ENCODE assay signal across 1 cellular context in the genomic region with DNA sequence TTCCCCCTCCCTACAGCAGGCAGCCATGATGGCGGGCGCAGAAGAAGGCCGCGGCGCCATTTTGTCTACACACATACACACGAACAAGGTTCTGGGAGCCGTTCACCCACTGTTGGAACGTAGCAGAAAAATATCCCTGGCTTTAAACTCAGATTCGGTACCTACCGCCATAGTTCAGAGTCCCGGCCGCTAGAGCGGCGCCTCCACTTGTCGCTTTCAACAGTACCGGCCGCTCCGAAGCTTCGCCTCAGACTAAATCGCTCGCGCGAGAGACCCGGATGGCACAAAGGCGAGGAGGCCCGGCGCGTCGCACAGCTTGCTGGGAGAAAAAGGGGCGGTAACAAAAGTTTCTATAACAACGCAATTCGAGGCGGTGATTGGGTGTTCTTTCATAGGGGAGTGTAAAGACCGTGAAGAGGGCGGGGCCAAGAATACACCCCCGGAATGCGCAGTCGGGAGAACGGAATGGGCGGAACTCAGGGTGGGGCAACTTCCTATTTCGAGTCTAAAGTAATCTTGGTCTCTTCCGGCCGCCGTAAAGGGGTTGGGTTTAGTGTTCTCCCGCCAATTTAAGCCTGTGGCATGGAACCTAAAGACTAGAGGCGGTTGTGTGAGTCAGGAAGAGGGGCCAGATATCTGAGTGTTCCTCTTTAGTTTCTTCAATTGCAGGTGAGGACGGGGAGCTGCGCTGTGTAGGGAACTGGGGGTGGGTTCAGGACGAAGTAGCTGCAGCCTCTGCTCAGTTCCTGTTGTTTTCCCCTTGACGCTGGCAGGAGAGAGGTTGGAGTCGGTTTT.
TF ChIP-seq lines count a peak whose summit lies in the region.

A gene with protein sequence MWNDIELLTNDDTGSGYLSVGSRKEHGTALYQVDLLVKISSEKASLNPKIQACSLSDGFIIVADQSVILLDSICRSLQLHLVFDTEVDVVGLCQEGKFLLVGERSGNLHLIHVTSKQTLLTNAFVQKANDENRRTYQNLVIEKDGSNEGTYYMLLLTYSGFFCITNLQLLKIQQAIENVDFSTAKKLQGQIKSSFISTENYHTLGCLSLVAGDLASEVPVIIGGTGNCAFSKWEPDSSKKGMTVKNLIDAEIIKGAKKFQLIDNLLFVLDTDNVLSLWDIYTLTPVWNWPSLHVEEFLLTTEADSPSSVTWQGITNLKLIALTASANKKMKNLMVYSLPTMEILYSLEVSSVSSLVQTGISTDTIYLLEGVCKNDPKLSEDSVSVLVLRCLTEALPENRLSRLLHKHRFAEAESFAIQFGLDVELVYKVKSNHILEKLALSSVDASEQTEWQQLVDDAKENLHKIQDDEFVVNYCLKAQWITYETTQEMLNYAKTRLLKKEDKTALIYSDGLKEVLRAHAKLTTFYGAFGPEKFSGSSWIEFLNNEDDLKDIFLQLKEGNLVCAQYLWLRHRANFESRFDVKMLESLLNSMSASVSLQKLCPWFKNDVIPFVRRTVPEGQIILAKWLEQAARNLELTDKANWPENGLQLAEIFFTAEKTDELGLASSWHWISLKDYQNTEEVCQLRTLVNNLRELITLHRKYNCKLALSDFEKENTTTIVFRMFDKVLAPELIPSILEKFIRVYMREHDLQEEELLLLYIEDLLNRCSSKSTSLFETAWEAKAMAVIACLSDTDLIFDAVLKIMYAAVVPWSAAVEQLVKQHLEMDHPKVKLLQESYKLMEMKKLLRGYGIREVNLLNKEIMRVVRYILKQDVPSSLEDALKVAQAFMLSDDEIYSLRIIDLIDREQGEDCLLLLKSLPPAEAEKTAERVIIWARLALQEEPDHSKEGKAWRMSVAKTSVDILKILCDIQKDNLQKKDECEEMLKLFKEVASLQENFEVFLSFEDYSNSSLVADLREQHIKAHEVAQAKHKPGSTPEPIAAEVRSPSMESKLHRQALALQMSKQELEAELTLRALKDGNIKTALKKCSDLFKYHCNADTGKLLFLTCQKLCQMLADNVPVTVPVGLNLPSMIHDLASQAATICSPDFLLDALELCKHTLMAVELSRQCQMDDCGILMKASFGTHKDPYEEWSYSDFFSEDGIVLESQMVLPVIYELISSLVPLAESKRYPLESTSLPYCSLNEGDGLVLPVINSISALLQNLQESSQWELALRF (N-terminal part only) (plus strand): TSS at position 567 of the 795 bp plus-strand sequence. CDS start 2,815 bp downstream, outside the sequence.
A gene with protein sequence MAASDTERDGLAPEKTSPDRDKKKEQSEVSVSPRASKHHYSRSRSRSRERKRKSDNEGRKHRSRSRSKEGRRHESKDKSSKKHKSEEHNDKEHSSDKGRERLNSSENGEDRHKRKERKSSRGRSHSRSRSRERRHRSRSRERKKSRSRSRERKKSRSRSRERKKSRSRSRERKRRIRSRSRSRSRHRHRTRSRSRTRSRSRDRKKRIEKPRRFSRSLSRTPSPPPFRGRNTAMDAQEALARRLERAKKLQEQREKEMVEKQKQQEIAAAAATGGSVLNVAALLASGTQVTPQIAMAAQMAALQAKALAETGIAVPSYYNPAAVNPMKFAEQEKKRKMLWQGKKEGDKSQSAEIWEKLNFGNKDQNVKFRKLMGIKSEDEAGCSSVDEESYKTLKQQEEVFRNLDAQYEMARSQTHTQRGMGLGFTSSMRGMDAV (minus strand): TSS at position 254 of the 795 bp plus-strand sequence. CDS start 83 bp downstream, at position 171.

TF ChIP-seq in K562, 482 proteins besides CTCF, POLR2A, EP300 and RAD21 (continues in another document):
- TF ChIP-seq MTF1 (CRISPR knock-in tag; IDR thresholded peaks at IDR 0.05; ENCODE audit: borderline replicate concordance), result no peak
- TF ChIP-seq XRCC3 (IDR thresholded peaks at IDR 0.05), result no peak
- TF ChIP-seq, protein P1, sequence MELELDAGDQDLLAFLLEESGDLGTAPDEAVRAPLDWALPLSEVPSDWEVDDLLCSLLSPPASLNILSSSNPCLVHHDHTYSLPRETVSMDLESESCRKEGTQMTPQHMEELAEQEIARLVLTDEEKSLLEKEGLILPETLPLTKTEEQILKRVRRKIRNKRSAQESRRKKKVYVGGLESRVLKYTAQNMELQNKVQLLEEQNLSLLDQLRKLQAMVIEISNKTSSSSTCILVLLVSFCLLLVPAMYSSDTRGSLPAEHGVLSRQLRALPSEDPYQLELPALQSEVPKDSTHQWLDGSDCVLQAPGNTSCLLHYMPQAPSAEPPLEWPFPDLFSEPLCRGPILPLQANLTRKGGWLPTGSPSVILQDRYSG (tag; conservative IDR thresholded peaks at IDR 0.05; ENCODE audit: low read depth), result no peak
- peak; percentile 52; the same call in 1 of the 2 replicates for TF ChIP-seq ZC3H11A (IDR thresholded peaks at IDR 0.05; ENCODE audit: low read depth, low read length)
- TF ChIP-seq ZKSCAN1 (IDR thresholded peaks at IDR 0.05; ENCODE audit: low read depth, low read length), result 0 out of 2 replicates have a peak, but pooled peaks have one; percentile 37
- peak; percentile 40; the same call in 1 of the 2 replicates for TF ChIP-seq FOSL1 (tag; conservative IDR thresholded peaks at IDR 0.05)
- TF ChIP-seq PHTF2 (CRISPR knock-in tag; IDR thresholded peaks at IDR 0.05), result no peak
- TF ChIP-seq PYGO2 (tag; IDR thresholded peaks at IDR 0.05), result no peak
- 0 out of 2 replicates have a peak, but pooled peaks have one; percentile 3 for TF ChIP-seq MAFF (IDR thresholded peaks at IDR 0.05; ENCODE audit: low read length)
- TF ChIP-seq ERF (CRISPR knock-in tag; IDR thresholded peaks at IDR 0.05), result no peak
- TF ChIP-seq DPF2 (IDR thresholded peaks at IDR 0.05), result peak; percentile 39; the same call in 1 of the 2 replicates
- TF ChIP-seq TARDBP (IDR thresholded peaks at IDR 0.05), result no peak; the same call in 1 of the 2 replicates
- TF ChIP-seq ZBTB7A (IDR thresholded peaks at IDR 0.05; ENCODE audit: borderline replicate concordance, control insufficient read depth, low read depth, low read length), result peak; percentile 36; the same call in 1 of the 2 replicates
- no peak for TF ChIP-seq ZNF551 (CRISPR knock-in tag; IDR thresholded peaks at IDR 0.05)
- TF ChIP-seq CBX8 (IDR thresholded peaks at IDR 0.05; ENCODE audit: borderline replicate concordance, extremely low read depth, low read depth, low read length, poor library complexity, severe bottlenecking), result no peak
- no peak for TF ChIP-seq RBM15 (IDR thresholded peaks at IDR 0.05; ENCODE audit: insufficient read depth, low read length)
- no peak for TF ChIP-seq MCM7 (IDR thresholded peaks at IDR 0.05)
- no peak for TF ChIP-seq ZNF24 (IDR thresholded peaks at IDR 0.05)
- no peak for TF ChIP-seq MEIS2 (IDR thresholded peaks at IDR 0.05; ENCODE audit: partially characterized antibody)
- peak; percentile 96 for TF ChIP-seq TAF1 (IDR thresholded peaks at IDR 0.05; ENCODE audit: control insufficient read depth, extremely low read depth, insufficient read depth, low read length, severe bottlenecking)
- TF ChIP-seq HNRNPUL1 (IDR thresholded peaks at IDR 0.05; ENCODE audit: low read length), result no peak
- no peak for TF ChIP-seq HNRNPK (IDR thresholded peaks at IDR 0.05; ENCODE audit: low read depth, low read length, poor library complexity, severe bottlenecking)
- no peak; the same call in 1 of the 2 replicates for TF ChIP-seq HIVEP1 (CRISPR knock-in tag; IDR thresholded peaks at IDR 0.05)
- no peak for TF ChIP-seq TFAM (CRISPR knock-in tag; conservative IDR thresholded peaks at IDR 0.05)
- no peak for TF ChIP-seq MEF2A (IDR thresholded peaks at IDR 0.05; ENCODE audit: control insufficient read depth, low read depth, low read length)
- TF ChIP-seq RBM22 (IDR thresholded peaks at IDR 0.05; ENCODE audit: low read depth, low read length, poor library complexity, severe bottlenecking), result no peak
- TF ChIP-seq, protein P2, sequence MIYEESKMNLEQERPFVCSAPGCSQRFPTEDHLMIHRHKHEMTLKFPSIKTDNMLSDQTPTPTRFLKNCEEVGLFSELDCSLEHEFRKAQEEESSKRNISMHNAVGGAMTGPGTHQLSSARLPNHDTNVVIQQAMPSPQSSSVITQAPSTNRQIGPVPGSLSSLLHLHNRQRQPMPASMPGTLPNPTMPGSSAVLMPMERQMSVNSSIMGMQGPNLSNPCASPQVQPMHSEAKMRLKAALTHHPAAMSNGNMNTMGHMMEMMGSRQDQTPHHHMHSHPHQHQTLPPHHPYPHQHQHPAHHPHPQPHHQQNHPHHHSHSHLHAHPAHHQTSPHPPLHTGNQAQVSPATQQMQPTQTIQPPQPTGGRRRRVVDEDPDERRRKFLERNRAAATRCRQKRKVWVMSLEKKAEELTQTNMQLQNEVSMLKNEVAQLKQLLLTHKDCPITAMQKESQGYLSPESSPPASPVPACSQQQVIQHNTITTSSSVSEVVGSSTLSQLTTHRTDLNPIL (CRISPR knock-in tag; IDR thresholded peaks at IDR 0.05), result no peak
- TF ChIP-seq SMAD4 (CRISPR knock-in tag; conservative IDR thresholded peaks at IDR 0.05), result peak; percentile 83
- no peak for TF ChIP-seq ZKSCAN8 (CRISPR knock-in tag; IDR thresholded peaks at IDR 0.05)
- TF ChIP-seq TCF7 (IDR thresholded peaks at IDR 0.05; ENCODE audit: borderline replicate concordance), result no peak
- TF ChIP-seq PHF8 (IDR thresholded peaks at IDR 0.05; ENCODE audit: borderline replicate concordance, low read length), result peak; percentile 100
- peak; percentile 63 for TF ChIP-seq HCFC1 (IDR thresholded peaks at IDR 0.05; ENCODE audit: low read depth, low read length)
- TF ChIP-seq NFXL1 (CRISPR knock-in tag; IDR thresholded peaks at IDR 0.05), result no peak
- no peak for TF ChIP-seq SMARCC2 (IDR thresholded peaks at IDR 0.05; ENCODE audit: low read depth)
- no peak for TF ChIP-seq ZSCAN32 (CRISPR knock-in tag; IDR thresholded peaks at IDR 0.05)
- TF ChIP-seq, protein P3, sequence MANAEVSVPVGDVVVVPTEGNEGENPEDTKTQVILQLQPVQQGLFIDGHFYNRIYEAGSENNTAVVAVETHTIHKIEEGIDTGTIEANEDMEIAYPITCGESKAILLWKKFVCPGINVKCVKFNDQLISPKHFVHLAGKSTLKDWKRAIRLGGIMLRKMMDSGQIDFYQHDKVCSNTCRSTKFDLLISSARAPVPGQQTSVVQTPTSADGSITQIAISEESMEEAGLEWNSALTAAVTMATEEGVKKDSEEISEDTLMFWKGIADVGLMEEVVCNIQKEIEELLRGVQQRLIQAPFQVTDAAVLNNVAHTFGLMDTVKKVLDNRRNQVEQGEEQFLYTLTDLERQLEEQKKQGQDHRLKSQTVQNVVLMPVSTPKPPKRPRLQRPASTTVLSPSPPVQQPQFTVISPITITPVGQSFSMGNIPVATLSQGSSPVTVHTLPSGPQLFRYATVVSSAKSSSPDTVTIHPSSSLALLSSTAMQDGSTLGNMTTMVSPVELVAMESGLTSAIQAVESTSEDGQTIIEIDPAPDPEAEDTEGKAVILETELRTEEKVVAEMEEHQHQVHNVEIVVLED (CRISPR knock-in tag; IDR thresholded peaks at IDR 0.05), result no peak; the same call in 1 of the 2 replicates
- TF ChIP-seq ARNT (IDR thresholded peaks at IDR 0.05), result 0 out of 4 replicates have a peak, but pooled peaks of 1 of the 2 experiments have one; percentile 14
- TF ChIP-seq, protein P4, sequence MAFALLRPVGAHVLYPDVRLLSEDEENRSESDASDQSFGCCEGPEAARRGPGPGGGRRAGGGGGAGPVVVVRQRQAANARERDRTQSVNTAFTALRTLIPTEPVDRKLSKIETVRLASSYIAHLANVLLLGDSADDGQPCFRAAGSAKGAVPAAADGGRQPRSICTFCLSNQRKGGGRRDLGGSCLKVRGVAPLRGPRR (CRISPR knock-in tag; IDR thresholded peaks at IDR 0.05), result 0 out of 2 replicates have a peak, but pooled peaks have one; percentile 69
- TF ChIP-seq RFX1 (IDR thresholded peaks at IDR 0.05), result peak; percentile 96
- TF ChIP-seq, protein P5, sequence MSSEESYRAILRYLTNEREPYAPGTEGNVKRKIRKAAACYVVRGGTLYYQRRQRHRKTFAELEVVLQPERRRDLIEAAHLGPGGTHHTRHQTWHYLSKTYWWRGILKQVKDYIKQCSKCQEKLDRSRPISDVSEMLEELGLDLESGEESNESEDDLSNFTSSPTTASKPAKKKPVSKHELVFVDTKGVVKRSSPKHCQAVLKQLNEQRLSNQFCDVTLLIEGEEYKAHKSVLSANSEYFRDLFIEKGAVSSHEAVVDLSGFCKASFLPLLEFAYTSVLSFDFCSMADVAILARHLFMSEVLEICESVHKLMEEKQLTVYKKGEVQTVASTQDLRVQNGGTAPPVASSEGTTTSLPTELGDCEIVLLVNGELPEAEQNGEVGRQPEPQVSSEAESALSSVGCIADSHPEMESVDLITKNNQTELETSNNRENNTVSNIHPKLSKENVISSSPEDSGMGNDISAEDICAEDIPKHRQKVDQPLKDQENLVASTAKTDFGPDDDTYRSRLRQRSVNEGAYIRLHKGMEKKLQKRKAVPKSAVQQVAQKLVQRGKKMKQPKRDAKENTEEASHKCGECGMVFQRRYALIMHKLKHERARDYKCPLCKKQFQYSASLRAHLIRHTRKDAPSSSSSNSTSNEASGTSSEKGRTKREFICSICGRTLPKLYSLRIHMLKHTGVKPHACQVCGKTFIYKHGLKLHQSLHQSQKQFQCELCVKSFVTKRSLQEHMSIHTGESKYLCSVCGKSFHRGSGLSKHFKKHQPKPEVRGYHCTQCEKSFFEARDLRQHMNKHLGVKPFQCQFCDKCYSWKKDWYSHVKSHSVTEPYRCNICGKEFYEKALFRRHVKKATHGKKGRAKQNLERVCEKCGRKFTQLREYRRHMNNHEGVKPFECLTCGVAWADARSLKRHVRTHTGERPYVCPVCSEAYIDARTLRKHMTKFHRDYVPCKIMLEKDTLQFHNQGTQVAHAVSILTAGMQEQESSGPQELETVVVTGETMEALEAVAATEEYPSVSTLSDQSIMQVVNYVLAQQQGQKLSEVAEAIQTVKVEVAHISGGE (CRISPR knock-in tag; IDR thresholded peaks at IDR 0.05), result peak in 1 of 3 experiments; percentile 94; a peak in 2 of 6 replicates
- TF ChIP-seq CHD2 (IDR thresholded peaks at IDR 0.05; ENCODE audit: low read depth, low read length), result peak; percentile 84
- TF ChIP-seq, protein P6, sequence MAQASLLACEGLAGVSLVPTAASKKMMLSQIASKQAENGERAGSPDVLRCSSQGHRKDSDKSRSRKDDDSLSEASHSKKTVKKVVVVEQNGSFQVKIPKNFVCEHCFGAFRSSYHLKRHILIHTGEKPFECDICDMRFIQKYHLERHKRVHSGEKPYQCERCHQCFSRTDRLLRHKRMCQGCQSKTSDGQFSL (CRISPR knock-in tag; IDR thresholded peaks at IDR 0.05), result no peak
- TF ChIP-seq, protein P6 (tag; IDR thresholded peaks at IDR 0.05), result no peak
- no peak for TF ChIP-seq DDX20 (tag; IDR thresholded peaks at IDR 0.05; ENCODE audit: low read depth)
- TF ChIP-seq BRCA1 (IDR thresholded peaks at IDR 0.05), result no peak
- no peak for TF ChIP-seq BRCA1 (CRISPR knock-in tag; IDR thresholded peaks at IDR 0.05)
- peak; percentile 96 for TF ChIP-seq SIN3B (IDR thresholded peaks at IDR 0.05; ENCODE audit: low read depth)
- no peak for TF ChIP-seq PCBP1 (IDR thresholded peaks at IDR 0.05; ENCODE audit: low read depth, low read length, poor library complexity, severe bottlenecking)
- no peak for TF ChIP-seq NFATC3 (IDR thresholded peaks at IDR 0.05)
- TF ChIP-seq RFX5 (IDR thresholded peaks at IDR 0.05; ENCODE audit: low read depth, low read length), result no peak
